ENCODE assay signal across 16 cellular contexts in the genomic region with DNA sequence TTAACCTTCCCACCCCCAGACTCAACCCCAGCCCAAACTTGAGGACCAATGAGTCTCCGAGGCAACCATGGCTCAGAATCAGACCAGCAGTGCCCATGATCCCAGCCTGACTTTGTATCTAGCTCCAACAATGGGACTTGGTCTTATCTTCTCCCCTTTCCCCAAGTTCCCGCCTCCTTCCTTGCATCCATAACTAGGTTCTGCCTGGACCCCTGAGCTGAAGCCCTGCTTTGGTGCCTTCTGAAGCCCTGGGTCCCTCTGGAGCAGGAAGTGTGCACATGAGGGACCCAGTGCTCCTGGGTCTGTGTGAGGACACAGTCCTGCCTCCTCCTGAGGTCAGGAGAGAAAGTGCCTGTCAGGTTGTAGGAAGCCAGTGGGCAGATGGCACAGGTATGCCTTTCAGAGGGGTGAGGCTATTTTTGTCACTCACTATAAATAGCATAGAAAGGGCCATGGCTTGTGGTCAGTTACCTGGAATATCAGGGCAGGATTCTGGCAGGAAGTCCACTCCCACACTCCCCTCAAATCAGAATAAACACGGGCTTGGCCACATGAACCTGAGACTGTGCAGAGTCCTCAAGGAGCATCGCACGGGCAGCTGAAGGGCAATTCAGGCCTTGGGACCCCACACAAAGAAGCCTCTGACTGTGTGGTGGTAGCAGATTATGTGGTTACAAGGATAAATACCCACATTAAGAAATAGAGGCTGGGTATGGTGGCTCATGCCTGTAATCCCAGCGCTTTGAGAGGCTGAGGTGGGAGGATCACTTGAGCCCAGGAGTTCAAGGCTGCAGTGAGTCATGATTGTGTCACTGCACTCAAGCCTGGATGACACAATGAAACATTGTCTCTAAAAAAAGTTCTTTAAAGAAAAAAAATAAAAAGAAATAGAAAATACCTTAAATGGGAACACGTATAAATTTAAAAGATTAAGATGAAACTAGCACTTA. TPM values are rescaled to one million over a fixed set of nuclear protein-coding genes. Genes with fewer than 3 reads are reported as not detected.
DNase-seq lines count a peak whose midpoint lies in the region; ATAC-seq, FAIRE-seq and TF ChIP-seq lines count a peak whose summit lies in the region.
"Had no signal": no experiment of that assay in that cellular context is flagged by ENCODE, and none has a peak within 500 bp of the region (broad histone marks: within the 10 kb centered on the region; RNA-seq: fewer than 3 reads in every experiment).

No MANE protein-coding gene starts in this region.

- H3K27ac Mint-ChIP-seq in stimulated activated naive B cell treated with anti-CD40 and anti-IgM and Interleukin-4, amounts not matched to agents 10 μg/mL and 1 μg/mL and 100 μg/mL, for 72 hours: no peak overlapping the region

- no peaks in the 10 kb centered on the region for H3K9me3 ChIP-seq in HEK293 (ENCODE audit: control insufficient read depth, insufficient read depth, low read depth, low read length)
- H3K9me3 ChIP-seq: upper lobe of right lung had no signal

- H3K27ac ChIP-seq in HEK293 (ENCODE audit: extremely low read depth, low read depth, low read length): no peak overlapping the region
- H3K27ac ChIP-seq: upper lobe of right lung had no signal

- no peak for FAIRE-seq in GM19239 (lab: Jason Lieb, UNC)
- FAIRE-seq: kidney had no signal

- H3K27me3 Mint-ChIP-seq in stimulated activated naive B cell treated with anti-CD40 and anti-IgM and Interleukin-4, amounts not matched to agents 10 μg/mL and 1 μg/mL and 100 μg/mL, for 72 hours: peaks cover 22 to 24% of the 10 kb centered on the region in 2 donors

- CTCF ChIA-PET in HEK293 (lab: Yijun Ruan, JAX): no interaction called here

- H3K4me1 ChIP-seq in HEK293 (ENCODE audit: control insufficient read depth, insufficient read depth, low read length): peaks cover 4% of the 10 kb centered on the region; the same call in 1 of the 2 replicates
- H3K4me1 ChIP-seq: upper lobe of right lung had no signal

- peaks cover 0 to 2% of the 10 kb centered on the region in 2 donors for H3K9me3 Mint-ChIP-seq in stimulated activated naive B cell treated with anti-CD40 and anti-IgM and Interleukin-4, amounts not matched to agents 10 μg/mL and 1 μg/mL and 100 μg/mL, for 72 hours
- H3K9me3 Mint-ChIP-seq: activated T-cell treated with anti-CD3 and anti-CD28 coated beads, Interleukin-2, amount 50 U/mL, for 4 hours had no signal

- no peaks in the 10 kb centered on the region for H3K4me1 Mint-ChIP-seq in stimulated activated naive B cell treated with anti-CD40 and anti-IgM and Interleukin-4, amounts not matched to agents 10 μg/mL and 1 μg/mL and 100 μg/mL, for 72 hours

- no peak for TF ChIP-seq CTCF in HEK293 (tag by site-specific recombination; IDR thresholded peaks at IDR 0.05)

- POLR2A ChIA-PET in HEK293 (lab: Yijun Ruan, JAX): no interaction called here

- H3K4me3 Mint-ChIP-seq in stimulated activated naive B cell treated with anti-CD40 and anti-IgM and Interleukin-4, amounts not matched to agents 10 μg/mL and 1 μg/mL and 100 μg/mL, for 72 hours: no peak overlapping the region
- H3K4me3 Mint-ChIP-seq: activated T-cell treated with anti-CD3 and anti-CD28 coated beads, Interleukin-2, amount 50 U/mL, for 4 hours had no signal

- ATAC-seq in esophagus mucosa: no peak
- no peak for ATAC-seq in stimulated activated naive B cell treated with anti-CD40 and anti-IgM and Interleukin-4, amounts not matched to agents 10 μg/mL and 1 μg/mL and 100 μg/mL, for 72 hours (replicated peaks)
- ATAC-seq: activated T-cell treated with anti-CD3 and anti-CD28 coated beads, Interleukin-2, amount 50 U/mL, for 4 hours; upper lobe of right lung had no signal

- H3K36me3 Mint-ChIP-seq in stimulated activated naive B cell treated with anti-CD40 and anti-IgM and Interleukin-4, amounts not matched to agents 10 μg/mL and 1 μg/mL and 100 μg/mL, for 72 hours: no peaks in the 10 kb centered on the region

- H3K4me3 ChIP-seq in HEK293 (ENCODE audit: low read depth, low read length): no peak overlapping the region
- H3K4me3 ChIP-seq: upper lobe of right lung had no signal

- DNase-seq in A172 (ENCODE audit: low spot score) (peak; percentile 76), SW480 (ENCODE audit: low spot score) (peak; percentile 86), fibroblast of peridontal ligament (ENCODE audit: extremely low read depth) (peak; percentile 42), GM19239 (ENCODE audit: insufficient read length, low spot score) (no peak), NCI-H82 treated with DMSO at 0.1 percent for 48 hours (lab: John Stamatoyannopoulos, UW; ENCODE audit: unreplicated experiment) (no peak)
- no peak for DNase-seq in stimulated activated naive B cell treated with anti-CD40 and anti-IgM and Interleukin-4, amounts not matched to agents 10 μg/mL and 1 μg/mL and 100 μg/mL, for 72 hours
- DNase-seq: activated CD4-positive, CD25-positive, alpha-beta regulatory T cell; activated T-cell treated with anti-CD3 and anti-CD28 coated beads, Interleukin-2, amount 50 U/mL, for 4 hours; DND-41; Kasumi-1; kidney; NCI-H510A; Right ventricle myocardium superior; upper lobe of right lung had no signal

- H3K36me3 ChIP-seq in HEK293 (ENCODE audit: control insufficient read depth in 2 of 2, insufficient read depth in 1 of 2, low read length in 2 of 2): no peaks in the 10 kb centered on the region
- H3K36me3 ChIP-seq: upper lobe of right lung had no signal

TF ChIP-seq in HEK293, 187 proteins besides CTCF, POLR2A, EP300 and RAD21:
- TF ChIP-seq ZNF629 (tag by site-specific recombination; IDR thresholded peaks at IDR 0.05) (peak; percentile 45), ZNF341 (tag by site-specific recombination; IDR thresholded peaks at IDR 0.05; ENCODE audit: low read depth) (no peak), HOXC10 (CRISPR knock-in tag; IDR thresholded peaks at IDR 0.05) (no peak), ZNF184 (tag by site-specific recombination; IDR thresholded peaks at IDR 0.05) (no peak), ZNF660 (tag by site-specific recombination; IDR thresholded peaks at IDR 0.05) (peak; percentile 68; the same call in 1 of the 2 replicates), GLIS1 (tag by site-specific recombination; IDR thresholded peaks at IDR 0.05) (peak; percentile 31; the same call in 1 of the 2 replicates)
- TF ChIP-seq, protein P1, sequence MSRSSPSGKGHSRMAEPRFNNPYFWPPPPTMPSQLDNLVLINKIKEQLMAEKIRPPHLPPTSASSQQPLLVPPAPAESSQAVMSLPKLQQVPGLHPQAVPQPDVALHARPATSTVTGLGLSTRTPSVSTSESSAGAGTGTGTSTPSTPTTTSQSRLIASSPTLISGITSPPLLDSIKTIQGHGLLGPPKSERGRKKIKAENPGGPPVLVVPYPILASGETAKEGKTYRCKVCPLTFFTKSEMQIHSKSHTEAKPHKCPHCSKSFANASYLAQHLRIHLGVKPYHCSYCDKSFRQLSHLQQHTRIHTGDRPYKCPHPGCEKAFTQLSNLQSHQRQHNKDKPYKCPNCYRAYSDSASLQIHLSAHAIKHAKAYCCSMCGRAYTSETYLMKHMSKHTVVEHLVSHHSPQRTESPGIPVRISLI (tag by site-specific recombination; IDR thresholded peaks at IDR 0.05): peak; percentile 81

RNA-seq across cellular contexts. Expression of gene RCN1, which starts 27.4 kb away (rescaled TPM):
- total RNA-seq in A172 (2014; rRNA removed; shearing (Covaris generic)): 213 and 241 TPM in 2 replicates
- 21.6 TPM for total RNA-seq in esophagus mucosa

Comparison
In these comparisons a context has a peak if more than half of its experiments do, and no peak if none do; other contexts are left out.
1. DNase-seq: peak in A172 (single experiment), SW480 (single experiment) and fibroblast of peridontal ligament (single experiment); none in GM19239 (single experiment), NCI-H82 treated with DMSO at 0.1 percent for 48 hours (single experiment) and stimulated activated naive B cell treated with anti-CD40 and anti-IgM and Interleukin-4, amounts not matched to agents 10 μg/mL and 1 μg/mL and 100 μg/mL, for 72 hours (single experiment).